Comparison of ENCODE assay signal across 9 cellular contexts in the genomic region with DNA sequence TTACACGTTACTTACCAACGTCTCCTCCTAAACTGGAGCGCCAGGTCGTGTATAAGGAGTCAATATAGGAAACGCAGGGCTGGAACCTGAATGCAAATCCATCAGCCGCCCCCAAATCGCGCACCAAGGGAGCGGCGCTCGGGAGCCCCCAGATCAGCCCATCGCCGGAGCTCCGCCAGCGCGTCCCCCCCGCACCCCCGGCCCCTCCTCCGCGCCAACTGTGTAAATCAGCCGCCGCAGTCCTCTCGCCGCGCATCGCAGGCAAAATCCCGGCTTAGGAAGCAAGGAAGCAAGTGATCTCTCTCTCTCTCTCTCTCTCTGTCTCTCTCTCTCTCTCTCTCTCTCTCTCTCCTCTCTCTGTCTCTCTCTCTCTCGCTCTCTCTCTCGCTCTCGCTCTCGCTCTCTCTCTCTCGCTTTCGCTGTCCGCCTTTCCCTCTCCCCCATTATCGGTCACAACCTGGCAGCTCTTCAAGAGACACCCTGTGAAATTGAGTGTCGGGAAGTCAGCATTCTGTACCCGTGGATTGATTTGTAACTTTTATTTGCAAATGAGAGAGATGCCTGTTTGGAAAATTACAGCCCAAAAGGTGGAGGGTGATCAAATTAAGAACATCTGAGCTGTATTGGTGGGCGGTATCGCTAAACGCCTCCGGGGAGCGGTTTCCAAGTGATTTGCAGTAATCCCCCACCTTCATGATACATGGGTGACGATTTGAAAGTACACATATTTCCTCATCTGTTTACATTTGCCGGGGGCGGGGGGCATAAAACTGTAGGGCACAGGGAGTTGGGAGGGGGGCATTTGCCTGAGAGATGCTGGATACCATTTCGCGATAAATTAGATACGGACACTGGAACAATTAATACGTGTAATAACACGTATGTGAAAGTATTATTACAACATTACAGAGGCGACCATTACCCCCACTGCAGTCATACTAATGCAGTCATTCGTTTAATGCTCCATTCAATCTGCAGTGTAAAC. TPM values are rescaled to one million over a fixed set of nuclear protein-coding genes. Genes with fewer than 3 reads are reported as not detected.
A peak's percentile ranks its signal among the peaks of the same experiment; 100 is the strongest.
DNase-seq lines count a peak whose midpoint lies in the region; TF ChIP-seq lines count a peak whose summit lies in the region.
"Had no signal": no experiment of that assay in that cellular context is flagged by ENCODE, and none has a peak within 500 bp of the region (broad histone marks: within the 10 kb centered on the region; RNA-seq: fewer than 3 reads in every experiment).

No MANE protein-coding gene starts in this region.

- no peaks in the 10 kb centered on the region for H3K4me1 Mint-ChIP-seq in Caco-2 (ENCODE audit: low read depth, unreplicated experiment)
- H3K4me1 Mint-ChIP-seq in endodermal cell: peaks cover 36% of the 10 kb centered on the region
- peaks cover 47% of the 10 kb centered on the region for H3K4me1 Mint-ChIP-seq in nephron progenitor cell

- H3K27me3 ChIP-seq in Caco-2 (replicated peaks; ENCODE audit: control insufficient read depth, insufficient read depth, low read length) (no peaks in the 10 kb centered on the region), endodermal cell (ENCODE audit: control insufficient read depth, insufficient read depth, low read length, poor library complexity, severe bottlenecking) (peaks cover 78% of the 10 kb centered on the region)

- H3K27ac Mint-ChIP-seq in Caco-2 (ENCODE audit: unreplicated experiment) (no peak overlapping the region), endodermal cell (no peak overlapping the region), nephron progenitor cell (no peak overlapping the region)

- H3K9ac ChIP-seq in endodermal cell (ENCODE audit: extremely low read depth, low read length, poor library complexity, severe bottlenecking): no peak overlapping the region

- intact Hi-C loops in Caco-2 (cut with micrococcal nuclease; ENCODE audit: unreplicated experiment): no loop called here

- no peak for TF ChIP-seq CTCF in Caco-2 (IDR thresholded peaks at IDR 0.05; ENCODE audit: insufficient read depth in 1 of 2, low read depth in 1 of 2, low read length in 1 of 2, severe bottlenecking in 1 of 2, unreplicated experiment in 1 of 2)
- no peak for TF ChIP-seq CTCF in endodermal cell (conservative IDR thresholded peaks at IDR 0.05)
- TF ChIP-seq CTCF in nephron progenitor cell (IDR thresholded peaks at IDR 0.05): no peak

- POLR2A ChIA-PET in Caco-2 (lab: Charles Lee): no interaction called here

- H3K4me1 ChIP-seq in Caco-2 (no peaks in the 10 kb centered on the region), endodermal cell (ENCODE audit: control insufficient read depth, insufficient read depth, low read length) (no peaks in the 10 kb centered on the region)

- CTCF ChIA-PET in Caco-2 (lab: Charles Lee): no interaction called here

- H3K27ac ChIP-seq in endodermal cell (ENCODE audit: low read depth, low read length): no peak overlapping the region

- H3K9me3 ChIP-seq in Caco-2 (no peaks in the 10 kb centered on the region), endodermal cell (ENCODE audit: control insufficient read depth, low read length) (no peaks in the 10 kb centered on the region)

- 2% methylated on average over 8 to 51 of the region's 52 CpGs for WGBS in endodermal cell (ENCODE audit: insufficient coverage in 1 of 2, insufficient read length in 1 of 2), 2 experiments

- H3K36me3 Mint-ChIP-seq in Caco-2 (ENCODE audit: insufficient read depth, unreplicated experiment) (no peaks in the 10 kb centered on the region), endodermal cell (ENCODE audit: low read depth) (no peaks in the 10 kb centered on the region), nephron progenitor cell (ENCODE audit: low read depth) (no peaks in the 10 kb centered on the region)

- H3K9me3 Mint-ChIP-seq in Caco-2 (ENCODE audit: unreplicated experiment) (no peaks in the 10 kb centered on the region), endodermal cell (no peaks in the 10 kb centered on the region), nephron progenitor cell (no peaks in the 10 kb centered on the region)

- H3K27me3 Mint-ChIP-seq in Caco-2 (ENCODE audit: insufficient read depth, unreplicated experiment): peaks cover 22% of the 10 kb centered on the region
- peaks cover 79% of the 10 kb centered on the region for H3K27me3 Mint-ChIP-seq in endodermal cell (ENCODE audit: insufficient read depth)
- peaks cover 69% of the 10 kb centered on the region for H3K27me3 Mint-ChIP-seq in nephron progenitor cell (ENCODE audit: low read depth, poor library complexity)

- H3K4me3 Mint-ChIP-seq in Caco-2 (ENCODE audit: unreplicated experiment) (peak overlapping the region; percentile 75), endodermal cell (peak overlapping the region; percentile 67), nephron progenitor cell (peak overlapping the region; percentile 90)

- no peak for DNase-seq in Caco-2
- peak; percentile 38 for DNase-seq in NCI-H2081 treated with DMSO at 0.1 percent for 48 hours (lab: John Stamatoyannopoulos, UW)
- DNase-seq in endodermal cell: peak; percentile 71
- DNase-seq in nephron progenitor cell: peak; percentile 59
- no peak for DNase-seq in RPMI8226
- no peak for DNase-seq in DMS79 (lab: John Stamatoyannopoulos, UW)
- no peak for DNase-seq in DMS79 treated with DMSO at 0.1 percent for 48 hours (lab: John Stamatoyannopoulos, UW)
- DNase-seq in EL: no peak

- no TSS peak for BruUV-seq in Caco-2 (replicated peaks; lab: Mats Ljungman, UMichigan)

- H3K36me3 ChIP-seq in Caco-2 (ENCODE audit: control insufficient read depth, insufficient read depth, low read length): no peaks in the 10 kb centered on the region
- no peaks in the 10 kb centered on the region for H3K36me3 ChIP-seq in endodermal cell (ENCODE audit: control insufficient read depth, insufficient read depth, low read length)

- H3K4me3 ChIP-seq in Caco-2 (ENCODE audit: low read depth, low read length) (peak overlapping the region; percentile 33), endodermal cell (ENCODE audit: low read length) (peak overlapping the region; percentile 74)

RNA-seq across cellular contexts. Expression of a gene that starts 0.7 kb away (rescaled TPM):
- total RNA-seq in Caco-2 (2022): not detected in 2 replicates
- under 1 TPM in 1 of 2 donors, not detected in 1; 0.64 TPM for total RNA-seq in endodermal cell
- polyA plus RNA-seq in endodermal cell (2013, experiment 1 of 2): 1.8 TPM
- 2.8 TPM for polyA plus RNA-seq in endodermal cell (2013, experiment 2 of 2)
- total RNA-seq: subcutaneous adipose tissue had no signal

Comparison
In these comparisons a context has a peak if more than half of its experiments do, and no peak if none do; other contexts are left out.
1. DNase-seq: peak in NCI-H2081 treated with DMSO at 0.1 percent for 48 hours (single experiment), endodermal cell (single experiment) and nephron progenitor cell (single experiment); none in Caco-2 (0 of 2), RPMI8226 (single experiment), DMS79 (single experiment), DMS79 treated with DMSO at 0.1 percent for 48 hours (single experiment) and EL (single experiment).
2. Peak in every context shown above with its lines, with median percentiles within 50 percentile points of each other: H3K4me3 Mint-ChIP-seq.